Comparison of ENCODE assay signal across 11 cellular contexts in the genomic region with DNA sequence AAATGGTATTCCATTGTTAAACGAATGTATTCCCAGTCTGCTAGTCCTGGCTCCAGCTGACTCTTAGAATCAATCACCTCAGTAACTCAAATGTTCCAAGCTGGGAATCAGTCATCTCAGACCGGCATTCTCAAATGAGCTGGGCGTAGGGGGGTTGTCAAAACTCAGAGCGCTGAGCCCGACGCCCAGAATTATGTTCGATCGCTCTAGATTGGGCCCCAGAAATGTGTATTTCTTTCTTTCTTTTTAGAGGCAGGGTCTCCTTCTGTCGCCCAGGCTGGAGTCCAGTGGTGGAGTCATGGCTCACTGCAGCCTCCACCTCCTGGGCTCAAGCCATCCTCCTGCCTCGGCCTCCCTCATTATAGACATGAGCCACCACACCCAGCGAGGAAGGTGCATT.
DNase-seq lines count a peak whose midpoint lies in the region; ATAC-seq and TF ChIP-seq lines count a peak whose summit lies in the region.
"Had no signal": no experiment of that assay in that cellular context is flagged by ENCODE, and none has a peak within 500 bp of the region (broad histone marks: within the 10 kb centered on the region; RNA-seq: fewer than 3 reads in every experiment).

No MANE protein-coding gene starts in this region.

- no peaks in the 10 kb centered on the region for H3K9me3 ChIP-seq in right atrium auricular region
- H3K9me3 ChIP-seq in ectodermal cell (ENCODE audit: control insufficient read depth, low read length) = no peaks in the 10 kb centered on the region
- H3K9me3 ChIP-seq in aorta (ENCODE audit: control insufficient read depth, low read length) = no peaks in the 10 kb centered on the region

- H3K36me3 ChIP-seq in right atrium auricular region (no peaks in the 10 kb centered on the region), ectodermal cell (ENCODE audit: control insufficient read depth, insufficient read depth, low read length) (no peaks in the 10 kb centered on the region), aorta (ENCODE audit: control insufficient read depth in 1 of 2, insufficient read depth in 2 of 2, low read length in 1 of 2) (no peaks in the 10 kb centered on the region)

- peaks cover 0 to 3% (median 0%) of the 10 kb centered on the region in 9 donors for H3K9me3 Mint-ChIP-seq in naive thymus-derived CD8-positive, alpha-beta T cell

- WGBS in ectodermal cell, 2 experiments = 72 to 73% methylated on average over 11 of the region's 11 CpGs
- WGBS in aorta, 2 donors = 61% methylated on average over 11 of the region's 11 CpGs

- H3K27ac ChIP-seq in right atrium auricular region (peak overlapping the region; percentile 81 to 83), ectodermal cell (ENCODE audit: insufficient read depth, low read depth, low read length, poor library complexity, severe bottlenecking) (no peak overlapping the region), aorta (ENCODE audit: low read depth in 1 of 2, low read length in 2 of 2) (no peak overlapping the region)

- H3K4me3 Mint-ChIP-seq in naive thymus-derived CD8-positive, alpha-beta T cell = peak overlapping the region; percentile 76 to 95 (median 90)

- H3K27me3 ChIP-seq in right atrium auricular region (no peaks in the 10 kb centered on the region), ectodermal cell (ENCODE audit: control insufficient read depth, insufficient read depth, low read length, poor library complexity, severe bottlenecking) (peaks cover 33% of the 10 kb centered on the region), aorta (ENCODE audit: control insufficient read depth in 1 of 2, insufficient read depth in 2 of 2, low read length in 1 of 2) (no peaks in the 10 kb centered on the region)

- no peak for ATAC-seq in naive thymus-derived CD8-positive, alpha-beta T cell
- ATAC-seq in aorta (ENCODE audit: low FRiP score) (no peak), GM19463 (IDR thresholded peaks at IDR 0.05; ENCODE audit: unreplicated experiment) (no peak), HG03442 (IDR thresholded peaks at IDR 0.05; ENCODE audit: unreplicated experiment) (no peak)
- ATAC-seq: K562 had no signal

- H3K27me3 Mint-ChIP-seq in naive thymus-derived CD8-positive, alpha-beta T cell = peaks cover 26 to 49% (median 40%) of the 10 kb centered on the region in 5 donors

- POLR2A ChIA-PET in naive thymus-derived CD8-positive, alpha-beta T cell (lab: Charles Lee) = no interaction called here

- peaks cover 0 to 3% (median 0%) of the 10 kb centered on the region in 3 donors for H3K36me3 Mint-ChIP-seq in naive thymus-derived CD8-positive, alpha-beta T cell

- no peak for DNase-seq in right atrium auricular region (ENCODE audit: low spot score)
- DNase-seq in cardiac septum (ENCODE audit: low spot score) = no peak
- no peak for DNase-seq in naive thymus-derived CD8-positive, alpha-beta T cell
- DNase-seq in aorta = no peak
- no peak for DNase-seq in amniotic stem cell (lab: John Stamatoyannopoulos, UW)
- DNase-seq: cortex of kidney, DMS79 had no signal

- no peak for TF ChIP-seq CTCF in right atrium auricular region (IDR thresholded peaks at IDR 0.05)

- H3K4me3 ChIP-seq in right atrium auricular region (peak overlapping the region; percentile 42 to 57), ectodermal cell (ENCODE audit: insufficient read depth, low read depth, low read length) (peak overlapping the region; percentile 53), aorta (ENCODE audit: low read length in 2 of 2) (peak overlapping the region; percentile 12 to 45)
- H3K4me3 ChIP-seq: K562 had no signal

- H3K4me1 Mint-ChIP-seq in naive thymus-derived CD8-positive, alpha-beta T cell = peaks cover 10 to 25% (median 17%) of the 10 kb centered on the region in 4 donors

- peak overlapping the region in 6 of 10 donors; percentile 11 to 86 (median 69) for H3K27ac Mint-ChIP-seq in naive thymus-derived CD8-positive, alpha-beta T cell

- intact Hi-C loops in cardiac septum (cut with DNase I) = no loop called here
- intact Hi-C loops in aorta (cut with DNase I) = no loop called here

- peaks cover 0 to 12% of the 10 kb centered on the region in 2 donors for H3K4me1 ChIP-seq in right atrium auricular region
- no peaks in the 10 kb centered on the region for H3K4me1 ChIP-seq in ectodermal cell (ENCODE audit: control insufficient read depth, insufficient read depth, low read length)
- H3K4me1 ChIP-seq in aorta (ENCODE audit: control insufficient read depth in 1 of 2, insufficient read depth in 2 of 2, low read length in 2 of 2) = no peaks in the 10 kb centered on the region

Comparison
In these comparisons a context has a peak if more than half of its experiments do, and no peak if none do; other contexts are left out.
1. H3K27ac ChIP-seq: peak in right atrium auricular region (2 of 2); none in ectodermal cell (single experiment) and aorta (0 of 2).
2. Peak in every context shown above with its lines, with median percentiles within 50 percentile points of each other: H3K4me3 ChIP-seq.